Comparison of ENCODE assay signal across 8 cellular contexts in the genomic region with DNA sequence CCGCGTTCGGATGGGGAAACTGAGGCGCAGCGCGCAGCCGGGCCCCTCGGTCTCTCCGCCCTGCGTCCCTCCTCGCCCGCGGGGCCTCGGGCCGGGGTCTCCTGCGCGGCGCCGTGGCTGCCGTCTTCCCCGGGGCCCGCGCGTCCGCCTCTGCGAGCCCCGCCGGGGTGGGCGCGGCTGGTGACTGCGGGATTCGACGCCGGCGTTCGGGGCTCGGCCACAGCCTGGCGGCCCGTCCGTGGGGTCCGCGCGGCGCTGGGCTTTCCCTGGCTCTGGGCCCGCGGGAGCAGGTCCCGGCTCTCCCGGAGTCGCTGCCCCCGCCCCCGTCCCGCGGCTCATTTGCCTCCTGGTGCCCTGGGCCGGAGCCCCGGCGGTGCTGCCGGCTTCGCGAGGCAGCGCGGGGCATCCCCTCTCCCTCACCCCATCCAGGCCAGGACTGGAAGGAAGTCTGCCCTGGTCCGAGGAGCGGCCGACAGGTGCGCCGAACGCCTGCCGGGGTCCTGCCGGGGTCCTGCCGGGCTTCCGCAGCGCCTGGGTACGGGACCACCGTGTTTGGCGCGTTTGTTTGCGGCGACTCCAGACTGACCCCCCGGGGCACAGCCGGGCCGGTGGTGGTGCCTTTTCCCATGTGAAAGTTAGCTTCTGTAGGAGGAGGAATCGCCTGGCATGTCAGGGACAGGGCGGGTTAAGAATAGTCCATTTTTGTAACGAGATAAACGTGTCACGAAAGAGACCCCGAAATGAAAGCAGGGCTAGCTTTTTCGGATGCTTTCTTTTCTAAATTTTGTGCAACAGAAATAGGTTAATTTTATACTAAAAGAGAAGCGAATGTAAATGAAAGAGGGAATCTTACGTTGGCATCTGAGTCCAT. TPM values are rescaled to one million over a fixed set of nuclear protein-coding genes. Genes with fewer than 3 reads are reported as not detected.
A peak's percentile ranks its signal among the peaks of the same experiment; 100 is the strongest.
DNase-seq lines count a peak whose midpoint lies in the region; ATAC-seq and TF ChIP-seq lines count a peak whose summit lies in the region.

No MANE protein-coding gene starts in this region.

- no peaks in the 10 kb centered on the region for H3K79me2 ChIP-seq in KMS-11 (ENCODE audit: insufficient read depth, low read depth)

- ATAC-seq in GM18867 (IDR thresholded peaks at IDR 0.05; ENCODE audit: unreplicated experiment) (peak; percentile 16), aorta (ENCODE audit: low FRiP score) (peak; percentile 20)

- TF ChIP-seq CTCF in KMS-11 (conservative IDR thresholded peaks at IDR 0.05; ENCODE audit: low read depth, low read length) (no peak), choroid plexus epithelial cell (conservative IDR thresholded peaks at IDR 0.05; ENCODE audit: low read depth, low read length) (no peak)

- no peak for DNase-seq in choroid plexus epithelial cell (ENCODE audit: low read depth)
- peak in 1 of 2 donors; percentile 47 for DNase-seq in aorta
- DNase-seq in DMS114 treated with DMSO at 0.1 percent for 48 hours (lab: John Stamatoyannopoulos, UW; ENCODE audit: unreplicated experiment): no peak
- no peak for DNase-seq in HPDE6-E6E7 (ENCODE audit: extremely low spot score)
- DNase-seq in activated CD4-positive, alpha-beta T cell treated with anti-CD3 and anti-CD28 coated beads, Interleukin-2, amount 50 U/mL, for 4 hours: no peak

- no peaks in the 10 kb centered on the region for H4K20me1 ChIP-seq in KMS-11 (ENCODE audit: insufficient read depth)

- H3K27me3 ChIP-seq in KMS-11 (ENCODE audit: insufficient read depth, low read depth) (peaks cover 28% of the 10 kb centered on the region; the same call in 1 of the 2 replicates), aorta (ENCODE audit: control insufficient read depth in 1 of 2, insufficient read depth in 2 of 2, low read length in 1 of 2) (no peaks in the 10 kb centered on the region)

- peak overlapping the region; percentile 74 for H3K9ac ChIP-seq in KMS-11

- WGBS in mesodermal cell (ENCODE audit: insufficient coverage in 2 of 2), 2 experiments: 7 to 8% methylated on average over 68 of the region's 90 CpGs
- WGBS in aorta, 2 donors: 3 to 5% methylated on average over 37 to 90 of the region's 90 CpGs

- no peaks in the 10 kb centered on the region; the same call in 1 of the 2 replicates for H3K36me3 ChIP-seq in KMS-11 (ENCODE audit: insufficient read depth)
- H3K36me3 ChIP-seq in mesodermal cell (ENCODE audit: control insufficient read depth, insufficient read depth, low read length): peaks cover 24% of the 10 kb centered on the region
- peaks cover 0 to 2% of the 10 kb centered on the region in 2 donors for H3K36me3 ChIP-seq in aorta (ENCODE audit: control insufficient read depth in 1 of 2, insufficient read depth in 2 of 2, low read length in 1 of 2)

- peaks cover 16% of the 10 kb centered on the region for H3K4me1 ChIP-seq in KMS-11 (ENCODE audit: low read depth, poor library complexity, severe bottlenecking)
- peaks cover 6% of the 10 kb centered on the region for H3K4me1 ChIP-seq in mesodermal cell (ENCODE audit: control insufficient read depth, insufficient read depth, low read length, poor library complexity, severe bottlenecking)
- no peaks in the 10 kb centered on the region for H3K4me1 ChIP-seq in aorta (ENCODE audit: control insufficient read depth in 1 of 2, insufficient read depth in 2 of 2, low read length in 2 of 2)

- H3K9me3 ChIP-seq in mesodermal cell (ENCODE audit: control insufficient read depth, low read length) (no peaks in the 10 kb centered on the region), aorta (ENCODE audit: control insufficient read depth, low read length) (no peaks in the 10 kb centered on the region)

- intact Hi-C loops in aorta (cut with DNase I): loop anchor here in 1 of 2 donors (5.0 kb wide), 1 partner anchor 40 kb away; no protein-coding TSS in a partner anchor

- H3K27ac ChIP-seq in KMS-11: no peak overlapping the region
- H3K27ac ChIP-seq in mesodermal cell (ENCODE audit: low read depth, low read length, severe bottlenecking): no peak overlapping the region
- H3K27ac ChIP-seq in aorta (ENCODE audit: low read depth in 1 of 2, low read length in 2 of 2): no peak overlapping the region

- H2AFZ ChIP-seq in KMS-11 (ENCODE audit: low read depth): peak overlapping the region; percentile 100

- H3K4me2 ChIP-seq in KMS-11: peak overlapping the region; percentile 100

- H3K4me3 ChIP-seq in KMS-11 (IDR thresholded peaks at IDR 0.05; ENCODE audit: insufficient read depth, low read depth, low read length): no peak overlapping the region
- peak overlapping the region; percentile 71 for H3K4me3 ChIP-seq in choroid plexus epithelial cell (ENCODE audit: low read depth, low read length)
- peak overlapping the region; percentile 72 for H3K4me3 ChIP-seq in mesodermal cell (ENCODE audit: extremely low read depth, insufficient read depth, low read length, poor library complexity, severe bottlenecking)
- peak overlapping the region; percentile 94 for H3K4me3 ChIP-seq in aorta (ENCODE audit: low read length in 2 of 2)

RNA-seq across cellular contexts. Expression of gene CHMP6, which starts 0.7 kb away (rescaled TPM):
- polyA plus RNA-seq in mesodermal cell (2013, experiment 1 of 2): 17.0 TPM
- 16.6 TPM for polyA plus RNA-seq in mesodermal cell (2013, experiment 2 of 2)
- total RNA-seq in aorta: 10 to 100 TPM; 22.9 to 30.9 TPM
- polyA plus RNA-seq in aorta: 10 to 100 TPM; 15.9 to 30.8 TPM

RNA-seq across cellular contexts. Expression of gene BAIAP2, which starts 42.6 kb away (rescaled TPM):
- polyA plus RNA-seq in mesodermal cell (2013, experiment 1 of 2): 27.1 TPM
- polyA plus RNA-seq in mesodermal cell (2013, experiment 2 of 2): 24.1 TPM
- total RNA-seq in aorta: 10 to 100 TPM; 19.2 to 23.7 TPM
- 1 to 10 TPM; 1.7 to 9.5 TPM for polyA plus RNA-seq in aorta
